In the genomic region with DNA sequence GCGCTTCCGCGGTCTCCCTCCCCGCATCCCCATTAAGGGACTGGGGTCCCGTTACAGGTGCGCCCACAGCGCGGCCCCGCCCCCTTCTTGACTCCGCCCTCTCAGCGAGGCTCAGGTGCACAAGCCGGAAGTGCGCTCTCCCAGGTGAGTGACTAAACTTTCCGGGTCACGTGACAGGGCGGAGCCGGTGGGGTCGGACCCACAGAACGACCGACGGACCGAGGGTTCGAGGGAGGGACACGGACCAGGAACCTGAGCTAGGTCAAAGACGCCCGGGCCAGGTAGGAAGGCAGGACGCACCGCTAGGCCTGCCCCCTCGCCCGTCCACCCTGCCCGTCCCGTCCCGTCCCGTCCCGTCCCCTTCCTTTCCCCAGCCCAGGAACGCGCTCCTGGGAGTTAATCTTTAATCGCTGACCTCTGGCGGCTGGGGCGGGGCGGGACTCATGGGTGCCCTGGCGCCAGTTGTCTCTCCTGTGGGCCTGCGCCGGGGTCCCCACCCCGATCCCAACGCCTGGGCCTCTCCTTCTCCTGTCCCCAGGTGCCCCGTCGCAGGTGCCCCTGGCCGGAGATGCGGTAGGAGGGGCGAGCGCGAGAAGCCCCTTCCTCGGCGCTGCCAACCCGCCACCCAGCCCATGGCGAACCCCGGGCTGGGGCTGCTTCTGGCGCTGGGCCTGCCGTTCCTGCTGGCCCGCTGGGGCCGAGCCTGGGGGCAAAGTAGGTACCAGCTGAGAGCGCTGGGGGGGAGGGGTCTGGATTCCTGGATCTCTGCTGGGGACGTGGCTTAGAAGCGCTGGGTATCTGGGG, we compare ENCODE assay signal across 8 cellular contexts. TPM values are rescaled to one million over a fixed set of nuclear protein-coding genes. Genes with fewer than 3 reads are reported as not detected.
DNase-seq lines count a peak whose midpoint lies in the region; ATAC-seq, FAIRE-seq and TF ChIP-seq lines count a peak whose summit lies in the region.

A gene with protein sequence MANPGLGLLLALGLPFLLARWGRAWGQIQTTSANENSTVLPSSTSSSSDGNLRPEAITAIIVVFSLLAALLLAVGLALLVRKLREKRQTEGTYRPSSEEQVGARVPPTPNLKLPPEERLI (plus strand): TSS at position 202 of the 804 bp plus-strand sequence. CDS start 431 bp downstream, at position 633.

- H3K36me3 Mint-ChIP-seq in nephron (ENCODE audit: low read depth), result peaks cover 4% of the 10 kb centered on the region

- ATAC-seq in GM19328 (IDR thresholded peaks at IDR 0.05; ENCODE audit: unreplicated experiment), result no peak

- H3K4me3 ChIP-seq in bronchial epithelial cell (ENCODE audit: low read depth, low read length) (peak within 1 kb of the TSS; percentile 96), adrenal gland (no peak within 1 kb of the TSS)

- no peaks in the 10 kb centered on the region for H3K9me3 Mint-ChIP-seq in nephron

- 14 to 27% (median 19%) methylated on average over 19 to 65 of the region's 65 CpGs for WGBS in adrenal gland, 4 donors

- H3K36me3 ChIP-seq in bronchial epithelial cell (ENCODE audit: control insufficient read depth, insufficient read depth, low read length) (peaks cover 10% of the 10 kb centered on the region), adrenal gland (replicated peaks in 1 of 2) (no peaks in the 10 kb centered on the region)

- no peaks in the 10 kb centered on the region for H3K27me3 ChIP-seq in bronchial epithelial cell (ENCODE audit: control insufficient read depth, insufficient read depth, low read length)
- H3K27me3 ChIP-seq in adrenal gland, result peaks cover 9% of the 10 kb centered on the region

- no peak within 1 kb of the TSS for H3K27ac ChIP-seq in adrenal gland

- peaks cover 78% of the 10 kb centered on the region for H3K27me3 Mint-ChIP-seq in nephron (ENCODE audit: low read depth)

- H3K4me1 Mint-ChIP-seq in nephron, result peaks cover 5% of the 10 kb centered on the region

- peak within 1 kb of the TSS in 2 of 3 experiments; percentile 45 to 92 for H3K27ac Mint-ChIP-seq in nephron

- no peak for TF ChIP-seq POLR2A in adrenal gland (IDR thresholded peaks at IDR 0.05)

- TF ChIP-seq CTCF in bronchial epithelial cell (IDR thresholded peaks at IDR 0.05; ENCODE audit: insufficient read depth, low read length, severe bottlenecking) (no peak), nephron (IDR thresholded peaks at IDR 0.05; ENCODE audit: unreplicated experiment in 3 of 3) (no peak), adrenal gland (IDR thresholded peaks at IDR 0.05) (no peak)

- H3K4me3 Mint-ChIP-seq in nephron, result peak within 1 kb of the TSS; percentile 74 to 80 (median 78)

- intact Hi-C loops in adrenal gland (cut with DNase I), result no loop called here

- H3K9me3 ChIP-seq in adrenal gland (replicated peaks in 1 of 3), result no peaks in the 10 kb centered on the region

- no peak for FAIRE-seq in bronchial epithelial cell (lab: Jason Lieb, UNC)

- peak; percentile 44 for DNase-seq in Caki2 (ENCODE audit: low read depth)
- peak; percentile 91 for DNase-seq in NCI-H345 (lab: John Stamatoyannopoulos, UW)
- DNase-seq in bronchial epithelial cell (ENCODE audit: low read depth), result peak; percentile 64
- DNase-seq in NCI-H1092 treated with DMSO at 0.1 percent for 48 hours (lab: John Stamatoyannopoulos, UW), result no peak
- DNase-seq in Kasumi-1 (lab: John Stamatoyannopoulos, UW), result no peak
- no peak for DNase-seq in adrenal gland

- in situ Hi-C loops in Caki2 (cut with HindIII; ENCODE audit: low pct_unique_long_range_greater_than_20kb, low sequenced_read_pairs), result no loop called here

- H3K4me1 ChIP-seq in adrenal gland (replicated peaks in 1 of 2), result peaks cover under 1% of the 10 kb centered on the region in 2 donors

RNA-seq across cellular contexts. Expression of the gene that starts here (rescaled TPM):
- total RNA-seq in Caki2 (2014; rRNA removed; shearing (Covaris generic); ENCODE audit: low replicate concordance), result 22.0 and 34.7 TPM in 2 replicates
- total RNA-seq in bronchial epithelial cell (49.5 and 90.9 TPM in 2 replicates), adrenal gland (under 1 TPM in 4 of 8 donors, not detected in 4; 0.58 to 0.95 (median 0.77) TPM)
- polyA plus RNA-seq in adrenal gland, result 1 to 10 TPM in 1 of 3 donors, under 1 TPM in 1, not detected in 1; 0.51 to 1.4 TPM

Comparison
In these comparisons a context has a peak if more than half of its experiments do, and no peak if none do; other contexts are left out.
1. RNA of the gene that starts here (total RNA-seq): 49.5 to 90.9 TPM in bronchial epithelial cell and 22.0 to 34.7 TPM in Caki2; 0.58 to 0.95 TPM in adrenal gland; every median in the first group is over 10 times any median in the second.
2. DNase-seq: peak in Caki2 (single experiment), NCI-H345 (single experiment) and bronchial epithelial cell (single experiment); none in NCI-H1092 treated with DMSO at 0.1 percent for 48 hours (single experiment), Kasumi-1 (0 of 2) and adrenal gland (0 of 7).